8 cellular contexts compared by ENCODE assay signal in genomic region chr10:114937962-114938817, GRCh38. TPM values are rescaled to one million over a fixed set of nuclear protein-coding genes. Genes with fewer than 3 reads are reported as not detected.
A peak's percentile ranks its signal among the peaks of the same experiment; 100 is the strongest.
DNase-seq lines count a peak whose midpoint lies in the region; TF ChIP-seq lines count a peak whose summit lies in the region.

TRUB1 (plus strand) TSS chr10:114938195; CDS start chr10:114938254, 59 bp downstream.

- peak within 1 kb of the TSS; percentile 82 for H3K27ac Mint-ChIP-seq in activated naive CD4-positive, alpha-beta T cell treated with anti-CD3 and anti-CD28 coated beads for 36 hours

- peaks cover 29% of the 10 kb centered on the region for H3K4me1 Mint-ChIP-seq in activated naive CD4-positive, alpha-beta T cell treated with anti-CD3 and anti-CD28 coated beads for 36 hours (ENCODE audit: low read depth)

- H3K4me3 Mint-ChIP-seq in activated naive CD4-positive, alpha-beta T cell treated with anti-CD3 and anti-CD28 coated beads for 36 hours, result peak within 1 kb of the TSS; percentile 95

- CTCF ChIA-PET in activated naive CD4-positive, alpha-beta T cell treated with anti-CD3 and anti-CD28 coated beads for 36 hours (lab: Charles Lee), result interaction anchor here (0.6 to 1.7 kb wide), 8 partner anchors 9 to 494 kb away, joined by 3 to 4 read pairs (median 3); partner anchors contain the start of gene FHIP2A

- TF ChIP-seq CTCF in HFF-Myc (IDR thresholded peaks at IDR 0.05; ENCODE audit: low read depth, low read length, missing control alignments), result no peak

- peak within 1 kb of the TSS; percentile 73 for H3K4me3 ChIP-seq in HFF-Myc (replicated peaks; ENCODE audit: low read depth, low read length)

- peaks cover 14% of the 10 kb centered on the region for H3K36me3 Mint-ChIP-seq in activated naive CD4-positive, alpha-beta T cell treated with anti-CD3 and anti-CD28 coated beads for 36 hours (ENCODE audit: low read depth)

- intact Hi-C loops in activated naive CD4-positive, alpha-beta T cell treated with anti-CD3 and anti-CD28 coated beads for 36 hours (cut with micrococcal nuclease), result loop anchor here (1.0 to 5.0 kb wide), 7 partner anchors 14 to 764 kb away; partner anchors contain the start of genes CCDC186 and FHIP2A

- H3K27me3 Mint-ChIP-seq in activated naive CD4-positive, alpha-beta T cell treated with anti-CD3 and anti-CD28 coated beads for 36 hours (ENCODE audit: low read depth), result no peaks in the 10 kb centered on the region

- DNase-seq in GM03348 (ENCODE audit: low spot score), result peak; percentile 93
- peak; percentile 85 for DNase-seq in HFF-Myc (ENCODE audit: extremely low read depth, low read depth)
- peak; percentile 97 for DNase-seq in NAMALWA (ENCODE audit: low spot score)
- peak; percentile 94 for DNase-seq in SK-N-DZ (ENCODE audit: low spot score)
- DNase-seq in activated naive CD4-positive, alpha-beta T cell treated with anti-CD3 and anti-CD28 coated beads for 36 hours, result peak; percentile 97
- peak; percentile 84 for DNase-seq in germinal center (ENCODE audit: low spot score)
- DNase-seq in non-pigmented ciliary epithelial cell (ENCODE audit: low read depth), result peak; percentile 92
- DNase-seq in superior temporal gyrus (ENCODE audit: extremely low spot score), result peak; percentile 99

- no peaks in the 10 kb centered on the region for H3K9me3 Mint-ChIP-seq in activated naive CD4-positive, alpha-beta T cell treated with anti-CD3 and anti-CD28 coated beads for 36 hours

RNA-seq across cellular contexts. Expression of gene TRUB1, which starts in this region (rescaled TPM):
- polyA plus RNA-seq in SK-N-DZ (2014; cell fraction: cytosol; rRNA removed), result 37.1 and 37.6 TPM in 2 replicates
- 29.8 and 30.2 TPM in 2 replicates for polyA plus RNA-seq in SK-N-DZ (2014; cell fraction: nucleus; rRNA removed)
- total RNA-seq in activated naive CD4-positive, alpha-beta T cell treated with anti-CD3 and anti-CD28 coated beads for 36 hours, result 10 to 100 TPM; 15.2 to 15.3 TPM

Comparison
In these comparisons a context has a peak if more than half of its experiments do, and no peak if none do; other contexts are left out.
1. Peak in every context shown above with its lines: DNase-seq and H3K4me3 ChIP-seq.